Comparison of ENCODE assay signal across 14 cellular contexts in genomic region chr10:3407208-3407607, GRCh38.
"Had no signal": no experiment of that assay in that cellular context is flagged by ENCODE, and none has a peak within 500 bp of the region (broad histone marks: within the 10 kb centered on the region; RNA-seq: fewer than 3 reads in every experiment).

No MANE protein-coding gene starts in this region.

- H2AFZ ChIP-seq: parathyroid adenoma had no signal

- DNase-seq: activated CD4-positive, alpha-beta T cell treated with anti-CD3 and anti-CD28 coated beads for 4 hours; activated CD8-positive, alpha-beta memory T cell treated with anti-CD3 and anti-CD28 coated beads, Interleukin-2, amount 50 U/mL, for 48 hours; activated CD8-positive, alpha-beta T cell treated with anti-CD3 and anti-CD28 coated beads, Interleukin-2, amount 10 ng/mL, durations not matched to agents 7 days and 5 days; activated naive CD4-positive, alpha-beta T cell treated with Interleukin-2 at 50 U/mL for 16 hours; cortex of kidney; effector memory CD4-positive, alpha-beta T cell; left colon; naive B cell; stimulated activated CD4-positive, alpha-beta T cell treated with anti-CD3 and anti-CD28 coated beads, Interleukin-4, amount 100 ng/mL, for 4 hours; T-helper 9 cell; WERI-Rb-1 had no signal

- H3K27ac Mint-ChIP-seq: activated CD8-positive, alpha-beta T cell treated with anti-CD3 and anti-CD28 coated beads, Interleukin-2, amount 10 ng/mL, durations not matched to agents 7 days and 5 days had no signal

- H3K36me3 Mint-ChIP-seq: naive B cell had no signal

- H3K36me3 ChIP-seq: WERI-Rb-1 had no signal

- H3K79me2 ChIP-seq: parathyroid adenoma had no signal

- ATAC-seq: activated CD8-positive, alpha-beta T cell treated with anti-CD3 and anti-CD28 coated beads, Interleukin-2, amount 10 ng/mL, durations not matched to agents 7 days and 5 days; left colon had no signal

- H3K4me3 Mint-ChIP-seq: activated CD8-positive, alpha-beta T cell treated with anti-CD3 and anti-CD28 coated beads, Interleukin-2, amount 10 ng/mL, durations not matched to agents 7 days and 5 days; naive B cell had no signal

- H3K9ac ChIP-seq: parathyroid adenoma had no signal

- FAIRE-seq: urothelium cell line had no signal

- H3K27ac ChIP-seq: epithelial cell of prostate, parathyroid adenoma, WERI-Rb-1 had no signal
